Comparison of ENCODE assay signal across 32 cellular contexts in the genomic region with DNA sequence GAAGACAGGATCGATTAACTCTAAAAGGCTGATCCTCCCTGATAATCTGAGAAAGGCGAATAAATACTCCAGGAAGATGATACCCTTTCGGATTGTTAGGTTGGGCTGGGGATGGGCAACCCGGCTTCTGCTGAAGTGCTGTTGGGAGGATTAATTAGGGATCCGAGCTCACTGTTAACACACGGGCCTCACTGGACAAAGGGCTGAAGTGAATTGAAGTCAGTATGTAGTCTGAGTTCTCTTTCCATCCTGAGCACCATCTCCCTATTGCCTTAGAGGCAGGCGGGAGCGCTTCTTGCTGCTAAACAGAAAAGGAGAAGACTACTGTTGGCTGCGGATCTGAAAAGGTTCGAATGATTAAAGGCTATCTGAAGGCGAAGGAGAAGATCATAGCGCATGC. TPM values are rescaled to one million over a fixed set of nuclear protein-coding genes. Genes with fewer than 3 reads are reported as not detected.
DNase-seq lines count a peak whose midpoint lies in the region; ATAC-seq and TF ChIP-seq lines count a peak whose summit lies in the region.
"Had no signal": no experiment of that assay in that cellular context is flagged by ENCODE, and none has a peak within 500 bp of the region (broad histone marks: within the 10 kb centered on the region; RNA-seq: fewer than 3 reads in every experiment).

No MANE protein-coding gene starts in this region.

- H3T11ph ChIP-seq in H9 (ENCODE audit: low read length) = no peak overlapping the region

- CTCF ChIA-PET in WTC11 (lab: Charles Lee) = interaction anchor here (0.6 to 2.1 kb wide), 3 partner anchors 34 to 200 kb away, joined by 3 to 10 read pairs (median 3); no protein-coding TSS in a partner anchor

- H3K4me3 Mint-ChIP-seq in H9 (peak overlapping the region; percentile 38 to 56; a peak in 4 of 5 replicates), WTC11 (peak overlapping the region; percentile 84), osteocyte (ENCODE audit: unreplicated experiment) (peak overlapping the region; percentile 6)
- H3K4me3 Mint-ChIP-seq: activated CD4-positive, alpha-beta T cell treated with anti-CD3 and anti-CD28 coated beads, Interleukin-2, amount 10 ng/mL, durations not matched to agents 7 days and 5 days; activated CD8-positive, alpha-beta memory T cell treated with anti-CD3 and anti-CD28 coated beads, Interleukin-2, amount 10 ng/mL, durations not matched to agents 7 days and 5 days; activated naive CD8-positive, alpha-beta T cell; activated T-helper 1 cell treated with anti-CD3 and anti-CD28 coated beads, Interleukin-12 subunit alpha, Interleukin-12 subunit beta, Interleukin-2, Interleukin-4 antibody, amounts not matched to agents 30 ng/mL and 10 ng/mL and 1 ng/mL, durations not matched to agents 14 hours and 24 hours and 36 hours; CD4-positive, CD25-positive, alpha-beta regulatory T cell; naive B cell; T-helper 17 cell had no signal

- TF ChIP-seq CTCF in H9 (conservative IDR thresholded peaks at IDR 0.05) (no peak), WTC11 (IDR thresholded peaks at IDR 0.05) (no peak), hepatocyte (IDR thresholded peaks at IDR 0.05; ENCODE audit: poor library complexity) (no peak), osteocyte (IDR thresholded peaks at IDR 0.05) (no peak)

- no peak overlapping the region for H2BK20ac ChIP-seq in H9 (ENCODE audit: low read depth, low read length, poor library complexity, severe bottlenecking)

- DNase-seq in H9 (no peak), WTC11 (ENCODE audit: low spot score) (no peak), hepatocyte (ENCODE audit: low spot score) (no peak), osteocyte (ENCODE audit: extremely low spot score, unreplicated experiment) (no peak), NCI-H1092 (lab: John Stamatoyannopoulos, UW) (no peak), AG08396 (ENCODE audit: low spot score) (no peak)
- DNase-seq: activated CD4-positive, alpha-beta T cell treated with anti-CD3 and anti-CD28 coated beads, Interleukin-2, amount 10 ng/mL, durations not matched to agents 7 days and 5 days; activated CD8-positive, alpha-beta memory T cell treated with anti-CD3 and anti-CD28 coated beads, Interleukin-2, amount 10 ng/mL, durations not matched to agents 7 days and 5 days; CD4-positive, CD25-positive, alpha-beta regulatory T cell; effector memory CD4-positive, alpha-beta T cell; esophagus squamous epithelium; GDM1; naive B cell; NCI-H1048; NCI-H2029 treated with DMSO at 0.1 percent for 48 hours; small intestine; stimulated activated CD4-positive, alpha-beta T cell treated with anti-CD3 and anti-CD28 coated beads, Interleukin-4, amount 100 ng/mL, for 1 hour; stimulated activated naive CD4-positive, alpha-beta T cell; T-helper 17 cell; testis had no signal

- no peak overlapping the region for H2BK5ac ChIP-seq in H9 (ENCODE audit: insufficient read length, low read length)

- no peak overlapping the region for H4K91ac ChIP-seq in H9 (ENCODE audit: insufficient read length, low read depth, low read length)

- H3K9ac ChIP-seq in H9 (ENCODE audit: extremely low read depth, insufficient read length, low read length) = no peak overlapping the region

- H3K79me2 ChIP-seq in H9 (ENCODE audit: insufficient read depth, low read length) (no peaks in the 10 kb centered on the region), hepatocyte (no peaks in the 10 kb centered on the region)

- H3K36me3 Mint-ChIP-seq in H9 (ENCODE audit: insufficient read depth in 1 of 3, low read depth in 3 of 3) (no peaks in the 10 kb centered on the region), WTC11 (no peaks in the 10 kb centered on the region), osteocyte (ENCODE audit: unreplicated experiment) (no peaks in the 10 kb centered on the region)
- H3K36me3 Mint-ChIP-seq: activated naive CD8-positive, alpha-beta T cell; CD4-positive, CD25-positive, alpha-beta regulatory T cell; naive B cell had no signal

- peaks cover 9 to 14% of the 10 kb centered on the region in 2 experiments; a peak in 3 of 4 replicates for H3K4me1 Mint-ChIP-seq in H9
- H3K4me1 Mint-ChIP-seq in WTC11 = peaks cover 20% of the 10 kb centered on the region
- H3K4me1 Mint-ChIP-seq in osteocyte (ENCODE audit: unreplicated experiment) = no peaks in the 10 kb centered on the region
- H3K4me1 Mint-ChIP-seq: activated CD4-positive, alpha-beta T cell treated with anti-CD3 and anti-CD28 coated beads, Interleukin-2, amount 10 ng/mL, durations not matched to agents 7 days and 5 days; activated CD8-positive, alpha-beta memory T cell treated with anti-CD3 and anti-CD28 coated beads, Interleukin-2, amount 10 ng/mL, durations not matched to agents 7 days and 5 days; CD4-positive, CD25-positive, alpha-beta regulatory T cell had no signal

- peak overlapping the region; percentile 58 for H3K18ac ChIP-seq in H9 (ENCODE audit: insufficient read length, low read depth, low read length)

- H4K20me1 ChIP-seq in H9 (ENCODE audit: control insufficient read depth, insufficient read depth, insufficient read length) (no peaks in the 10 kb centered on the region), hepatocyte (ENCODE audit: insufficient read depth, poor library complexity, severe bottlenecking) (no peaks in the 10 kb centered on the region)

- no peak overlapping the region for H2AK5ac ChIP-seq in H9 (ENCODE audit: insufficient read length, low read length)

- no peak overlapping the region for H3K56ac ChIP-seq in H9 (ENCODE audit: insufficient read length, low read depth, low read length)

- POLR2A ChIA-PET in WTC11 (lab: Charles Lee) = no interaction called here

- H3K23me2 ChIP-seq in H9 (ENCODE audit: insufficient read length, low read depth, low read length, poor library complexity, severe bottlenecking) = no peaks in the 10 kb centered on the region

- H3K27ac ChIP-seq in H9 (ENCODE audit: insufficient read length, low read depth, low read length) (no peak overlapping the region), hepatocyte (no peak overlapping the region)
- H3K27ac ChIP-seq: esophagus squamous epithelium, prostate gland, testis had no signal

- no peak overlapping the region for H2BK12ac ChIP-seq in H9 (ENCODE audit: insufficient read length, low read depth, low read length)

- peak overlapping the region; percentile 56 for H3K4me2 ChIP-seq in H9 (ENCODE audit: insufficient read depth, insufficient read length, low read length)
- peak overlapping the region; percentile 56 for H3K4me2 ChIP-seq in hepatocyte

- H3K4me3 ChIP-seq in hepatocyte = no peak overlapping the region
- H3K4me3 ChIP-seq: esophagus squamous epithelium, prostate gland, testis had no signal

- H3K23ac ChIP-seq in H9 (ENCODE audit: insufficient read length, low read depth, low read length) = no peak overlapping the region

- no peak overlapping the region for H2BK15ac ChIP-seq in H9 (ENCODE audit: low read depth, low read length)

- H3K9me3 ChIP-seq in H9 (ENCODE audit: control insufficient read depth, low read depth, low read length) (no peaks in the 10 kb centered on the region), hepatocyte (ENCODE audit: low read depth) (no peaks in the 10 kb centered on the region)
- H3K9me3 ChIP-seq: esophagus squamous epithelium, prostate gland, testis had no signal

- H3K9me2 ChIP-seq in hepatocyte (replicated peaks; ENCODE audit: insufficient read depth) = no peaks in the 10 kb centered on the region

- H3K27ac Mint-ChIP-seq in H9 (no peak overlapping the region; a peak in 1 of 7 replicates), WTC11 (no peak overlapping the region), osteocyte (ENCODE audit: unreplicated experiment) (no peak overlapping the region)
- H3K27ac Mint-ChIP-seq: activated CD4-positive, alpha-beta T cell treated with anti-CD3 and anti-CD28 coated beads, Interleukin-2, amount 10 ng/mL, durations not matched to agents 7 days and 5 days; activated CD8-positive, alpha-beta memory T cell treated with anti-CD3 and anti-CD28 coated beads, Interleukin-2, amount 10 ng/mL, durations not matched to agents 7 days and 5 days; activated naive CD8-positive, alpha-beta T cell; activated T-helper 1 cell treated with anti-CD3 and anti-CD28 coated beads, Interleukin-12 subunit alpha, Interleukin-12 subunit beta, Interleukin-2, Interleukin-4 antibody, amounts not matched to agents 30 ng/mL and 10 ng/mL and 1 ng/mL, durations not matched to agents 14 hours and 24 hours and 36 hours; T-helper 17 cell had no signal

- no peaks in the 10 kb centered on the region for H3K4me1 ChIP-seq in H9 (ENCODE audit: insufficient read depth, low read length)
- no peaks in the 10 kb centered on the region for H3K4me1 ChIP-seq in hepatocyte (ENCODE audit: insufficient read depth)
- H3K4me1 ChIP-seq: esophagus squamous epithelium, prostate gland, testis had no signal

- peaks cover 0 to 35% of the 10 kb centered on the region in 2 experiments; a peak in 2 of 5 replicates for H3K9me3 Mint-ChIP-seq in H9
- H3K9me3 Mint-ChIP-seq in WTC11 = no peaks in the 10 kb centered on the region
- no peaks in the 10 kb centered on the region for H3K9me3 Mint-ChIP-seq in osteocyte (ENCODE audit: unreplicated experiment)
- H3K9me3 Mint-ChIP-seq: activated CD4-positive, alpha-beta T cell treated with anti-CD3 and anti-CD28 coated beads, Interleukin-2, amount 10 ng/mL, durations not matched to agents 7 days and 5 days; activated T-helper 1 cell treated with anti-CD3 and anti-CD28 coated beads, Interleukin-12 subunit alpha, Interleukin-12 subunit beta, Interleukin-2, Interleukin-4 antibody, amounts not matched to agents 30 ng/mL and 10 ng/mL and 1 ng/mL, durations not matched to agents 14 hours and 24 hours and 36 hours had no signal

- no peaks in the 10 kb centered on the region for H3K27me3 ChIP-seq in H9 (ENCODE audit: insufficient read depth, low read length)
- H3K27me3 ChIP-seq in hepatocyte = peaks cover 22% of the 10 kb centered on the region
- H3K27me3 ChIP-seq: esophagus squamous epithelium, testis had no signal

- no peak overlapping the region for H4K8ac ChIP-seq in H9 (replicated peaks; ENCODE audit: insufficient read length, low read depth, low read length)

- no peaks in the 10 kb centered on the region for H3K79me1 ChIP-seq in H9 (ENCODE audit: insufficient read depth, low read depth, low read length, poor library complexity, severe bottlenecking)

- H2BK120ac ChIP-seq in H9 (ENCODE audit: low read depth, low read length, poor library complexity, severe bottlenecking) = no peak overlapping the region

- H2AFZ ChIP-seq in H9 (ENCODE audit: low read length) (peak overlapping the region; percentile 10), hepatocyte (no peak overlapping the region)

- H3K36me3 ChIP-seq in hepatocyte (replicated peaks; ENCODE audit: insufficient read depth, low read depth) = no peaks in the 10 kb centered on the region
- H3K36me3 ChIP-seq: esophagus squamous epithelium, prostate gland had no signal

- ATAC-seq in WTC11 = peak; percentile 47
- ATAC-seq in HG03469 (IDR thresholded peaks at IDR 0.05; ENCODE audit: unreplicated experiment) = no peak
- no peak for ATAC-seq in GM21447 (IDR thresholded peaks at IDR 0.05; ENCODE audit: unreplicated experiment)
- ATAC-seq: activated CD8-positive, alpha-beta memory T cell treated with anti-CD3 and anti-CD28 coated beads, Interleukin-2, amount 10 ng/mL, durations not matched to agents 7 days and 5 days; left colon; T-helper 17 cell had no signal

- no CpG with 5 or more reads among the region's 12 CpGs for WGBS in H9 (ENCODE audit: extremely low coverage, insufficient read length, low lambda C conversion rate)
- WGBS in hepatocyte (ENCODE audit: low lambda C conversion rate, missing lambda C conversion rate) = 61% methylated on average over 12 of the region's 12 CpGs

- no peak overlapping the region for H4K5ac ChIP-seq in H9 (ENCODE audit: insufficient read length, low read depth, low read length)

- H3K4ac ChIP-seq in H9 (ENCODE audit: low read depth, low read length) = no peak overlapping the region

- peaks cover 5% of the 10 kb centered on the region for H3K27me3 Mint-ChIP-seq in H9 (ENCODE audit: low read depth)
- H3K27me3 Mint-ChIP-seq in WTC11 (ENCODE audit: low read depth) = peaks cover 7% of the 10 kb centered on the region
- no peaks in the 10 kb centered on the region for H3K27me3 Mint-ChIP-seq in osteocyte (ENCODE audit: unreplicated experiment)

- peak overlapping the region; percentile 64; the same call in 1 of the 2 replicates for H3K14ac ChIP-seq in H9 (ENCODE audit: insufficient read depth, low read length)

RNA-seq across cellular contexts. Expression of a gene that starts 22.6 kb away (rescaled TPM):
- total RNA-seq in H9 (2021) (367 and 378 TPM in 2 replicates), WTC11 (2021) (325 to 355 TPM (median 329 TPM) in 3 replicates), hepatocyte (1,160 and 1,364 TPM in 2 replicates), osteocyte (417 and 433 TPM in 2 replicates)
- 772 and 829 TPM in 2 replicates for polyA plus RNA-seq in hepatocyte

RNA-seq across cellular contexts. Expression of a gene that starts 35.1 kb away (rescaled TPM):
- 3.0 and 4.1 TPM in 2 replicates for total RNA-seq in H9 (2021)
- total RNA-seq in WTC11 (2021) = 4.6 to 4.9 TPM (median 4.7 TPM) in 3 replicates
- total RNA-seq in hepatocyte = 109 and 113 TPM in 2 replicates
- polyA plus RNA-seq in hepatocyte = 89.2 and 116 TPM in 2 replicates
- 29.3 and 29.8 TPM in 2 replicates for total RNA-seq in osteocyte

RNA-seq across cellular contexts. Expression of a gene that starts 46.8 kb away (rescaled TPM):
- total RNA-seq in H9 (2021) (0.55 and 0.64 TPM in 2 replicates), WTC11 (2021) (0.24 to 0.34 TPM (median 0.27 TPM) in 3 replicates), hepatocyte (0.28 TPM in 1 of 2 replicates, not detected in the other), osteocyte (not detected in 2 replicates)
- polyA plus RNA-seq in hepatocyte = 0.89 and 1.1 TPM in 2 replicates
- total RNA-seq: activated CD4-positive, alpha-beta T cell treated with anti-CD3 and anti-CD28 coated beads, Interleukin-2, amount 10 ng/mL, durations not matched to agents 7 days and 5 days; activated CD8-positive, alpha-beta memory T cell treated with anti-CD3 and anti-CD28 coated beads, Interleukin-2, amount 10 ng/mL, durations not matched to agents 7 days and 5 days; activated T-helper 1 cell treated with anti-CD3 and anti-CD28 coated beads, Interleukin-12 subunit alpha, Interleukin-12 subunit beta, Interleukin-2, Interleukin-4 antibody, amounts not matched to agents 30 ng/mL and 10 ng/mL and 1 ng/mL, durations not matched to agents 14 hours and 24 hours and 36 hours; CD4-positive, CD25-positive, alpha-beta regulatory T cell; cerebellum; esophagus squamous epithelium; left colon; LHCN-M2; mesenteric fat pad; NCI-H460; RPMI7951; T-helper 17 cell had no signal
- polyA plus RNA-seq: AG04450, small intestine had no signal

RNA-seq across cellular contexts. Expression of a gene that starts 56.2 kb away (rescaled TPM):
- total RNA-seq in H9 (2021) = 10.3 and 11.1 TPM in 2 replicates
- 9.3 to 14.1 TPM (median 11.7 TPM) in 3 replicates for total RNA-seq in WTC11 (2021)
- 28.6 and 28.7 TPM in 2 replicates for total RNA-seq in hepatocyte
- 91.7 and 117 TPM in 2 replicates for polyA plus RNA-seq in hepatocyte
- total RNA-seq in osteocyte = 36.5 and 38.4 TPM in 2 replicates

Comparison
In these comparisons a context has a peak if more than half of its experiments do, and no peak if none do; other contexts are left out.
1. H3K4me3 Mint-ChIP-seq: peak in every context shown above with its lines; median percentile 84 in WTC11; 47 in H9; 6 in osteocyte.